13 cellular contexts compared by ENCODE assay signal in the genomic region with DNA sequence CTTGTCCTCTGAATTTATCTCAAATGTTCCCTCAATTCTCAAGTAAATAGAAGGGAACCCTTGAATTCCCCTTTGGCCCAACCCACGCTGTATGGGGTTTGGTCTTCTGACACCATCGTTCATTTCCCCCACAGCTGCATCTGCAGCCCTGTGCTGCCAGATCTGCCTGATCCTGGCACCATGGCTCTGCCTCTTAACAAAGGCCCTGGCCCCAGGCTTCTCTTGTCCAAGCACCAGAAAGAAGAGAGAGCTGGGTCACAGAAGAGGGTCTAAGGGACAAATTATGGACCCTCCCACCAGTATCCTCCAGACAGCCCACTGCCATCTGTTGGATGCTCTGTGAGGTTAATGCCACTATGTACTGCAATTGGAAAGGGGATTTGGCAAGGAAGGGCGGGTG. TPM values are rescaled to one million over a fixed set of nuclear protein-coding genes. Genes with fewer than 3 reads are reported as not detected.
DNase-seq lines count a peak whose midpoint lies in the region; ATAC-seq, FAIRE-seq and TF ChIP-seq lines count a peak whose summit lies in the region.
"Had no signal": no experiment of that assay in that cellular context is flagged by ENCODE, and none has a peak within 500 bp of the region (broad histone marks: within the 10 kb centered on the region; RNA-seq: fewer than 3 reads in every experiment).

No MANE protein-coding gene starts in this region.

- peaks cover 27 to 42% (median 39%) of the 10 kb centered on the region in 11 experiments; a peak in 21 of 22 replicates for H3K36me3 ChIP-seq in BLaER1 treated with 17β-estradiol and CSF1 and Interleukin-3, amounts not matched to agents 10 nM and 100 nM
- H3K36me3 ChIP-seq in fibroblast of lung (ENCODE audit: control insufficient read depth, insufficient read depth, low read length) (peaks cover 37% of the 10 kb centered on the region), osteoblast (ENCODE audit: insufficient read depth, low read length) (peaks cover 44% of the 10 kb centered on the region)

- H3K79me2 ChIP-seq in fibroblast of lung (ENCODE audit: control insufficient read depth, insufficient read depth, low read length) = peaks cover 51% of the 10 kb centered on the region
- H3K79me2 ChIP-seq in osteoblast (ENCODE audit: insufficient read depth, low read length) = peaks cover 58% of the 10 kb centered on the region

- H3K4me3 ChIP-seq in BLaER1 treated with 17β-estradiol and CSF1 and Interleukin-3, amounts not matched to agents 10 nM and 100 nM = peak overlapping the region in 8 of 10 experiments; percentile 69 to 79 (median 74); a peak in 16 of 20 replicates
- H3K4me3 ChIP-seq in fibroblast of lung (replicated peaks in 1 of 4; ENCODE audit: control extremely low read depth in 1 of 4, insufficient read depth in 1 of 4, low read depth in 3 of 4, low read length in 4 of 4) (peak overlapping the region; percentile 93 to 99 (median 94)), osteoblast (ENCODE audit: insufficient read depth, low read length) (peak overlapping the region; percentile 98)

- no peaks in the 10 kb centered on the region for H3K27me3 ChIP-seq in BLaER1 treated with 17β-estradiol and CSF1 and Interleukin-3, amounts not matched to agents 10 nM and 100 nM
- H3K27me3 ChIP-seq in fibroblast of lung (ENCODE audit: control insufficient read depth, insufficient read depth, low read length) = no peaks in the 10 kb centered on the region
- H3K27me3 ChIP-seq in osteoblast (ENCODE audit: insufficient read depth, low read length) = no peaks in the 10 kb centered on the region

- no peak overlapping the region for H2AFZ ChIP-seq in fibroblast of lung (ENCODE audit: low read length)
- H2AFZ ChIP-seq in osteoblast (ENCODE audit: low read length) = no peak overlapping the region

- H3K4me2 ChIP-seq in BLaER1 treated with 17β-estradiol and CSF1 and Interleukin-3, amounts not matched to agents 10 nM and 100 nM = peak overlapping the region; percentile 87 to 100 (median 98)
- H3K4me2 ChIP-seq in fibroblast of lung (ENCODE audit: extremely low read depth, insufficient read depth, low read length) (peak overlapping the region; percentile 92), osteoblast (ENCODE audit: insufficient read depth, low read length) (peak overlapping the region; percentile 97)

- TF ChIP-seq POLR2A in H54 (IDR thresholded peaks at IDR 0.05; ENCODE audit: low read depth, low read length) = no peak

- FAIRE-seq in H54 (lab: Jason Lieb, UNC) = no peak
- FAIRE-seq: HTR-8/SVneo had no signal

- peak overlapping the region in 9 of 11 experiments; percentile 50 to 96 (median 84); a peak in 17 of 22 replicates for H3K27ac ChIP-seq in BLaER1 treated with 17β-estradiol and CSF1 and Interleukin-3, amounts not matched to agents 10 nM and 100 nM
- no peak overlapping the region for H3K27ac ChIP-seq in fibroblast of lung (ENCODE audit: insufficient read depth, low read length)
- H3K27ac ChIP-seq in osteoblast (ENCODE audit: low read depth, low read length) = no peak overlapping the region

- H3K9ac ChIP-seq in BLaER1 treated with 17β-estradiol and CSF1 and Interleukin-3, amounts not matched to agents 10 nM and 100 nM = peak overlapping the region in 9 of 11 experiments; percentile 67 to 91 (median 80); a peak in 16 of 22 replicates
- no peak overlapping the region for H3K9ac ChIP-seq in fibroblast of lung (ENCODE audit: insufficient read depth, low read length)

- peak; percentile 49 for DNase-seq in NAMALWA (ENCODE audit: low spot score)
- DNase-seq in fibroblast of lung (ENCODE audit: low read depth in 2 of 2) = no peak
- peak; percentile 32 for DNase-seq in osteoblast (ENCODE audit: insufficient read length, low spot score, missing footprints)
- DNase-seq in sciatic nerve (ENCODE audit: low spot score) = no peak
- no peak for DNase-seq in H54 (ENCODE audit: insufficient read length, low spot score)
- no peak for DNase-seq in A172 (ENCODE audit: low spot score)
- no peak for DNase-seq in DMS53 (lab: John Stamatoyannopoulos, UW)
- DNase-seq: activated CD4-positive, CD25-positive, alpha-beta regulatory T cell treated with anti-CD3 and anti-CD28 coated beads, Interleukin-2, amount 50 U/mL, for 72 hours; activated effector memory CD4-positive, alpha-beta T cell treated with Interleukin-2 at 50 U/mL for 16 hours; heart left ventricle; stimulated activated naive CD4-positive, alpha-beta T cell had no signal

- TF ChIP-seq CTCF in fibroblast of lung (conservative IDR thresholded peaks at IDR 0.05 in 1 of 2, IDR thresholded peaks at IDR 0.05 in 1 of 2; ENCODE audit: low read depth in 1 of 2, low read length in 2 of 2) (no peak), osteoblast (IDR thresholded peaks at IDR 0.05; ENCODE audit: extremely low read depth, low read depth, low read length) (no peak)

- peaks cover 62 to 83% (median 78%) of the 10 kb centered on the region in 10 experiments for H3K4me1 ChIP-seq in BLaER1 treated with 17β-estradiol and CSF1 and Interleukin-3, amounts not matched to agents 10 nM and 100 nM
- H3K4me1 ChIP-seq in fibroblast of lung (ENCODE audit: control insufficient read depth, extremely low read depth, insufficient read depth, low read length) = peaks cover 18% of the 10 kb centered on the region
- peaks cover 32% of the 10 kb centered on the region for H3K4me1 ChIP-seq in osteoblast (ENCODE audit: insufficient read depth, low read length)

- peaks cover 0 to 42% (median 0%) of the 10 kb centered on the region in 11 experiments; a peak in 4 of 22 replicates for H4K20me1 ChIP-seq in BLaER1 treated with 17β-estradiol and CSF1 and Interleukin-3, amounts not matched to agents 10 nM and 100 nM
- H4K20me1 ChIP-seq in fibroblast of lung (ENCODE audit: control insufficient read depth, extremely low read depth, insufficient read depth, low read length) = no peaks in the 10 kb centered on the region
- peaks cover 58% of the 10 kb centered on the region for H4K20me1 ChIP-seq in osteoblast (ENCODE audit: insufficient read depth, low read length)

- no peak for ATAC-seq in sciatic nerve

- H3K9me3 ChIP-seq in BLaER1 treated with 17β-estradiol and CSF1 and Interleukin-3, amounts not matched to agents 10 nM and 100 nM (replicated peaks in 1 of 11) = peaks cover 0 to 32% (median 19%) of the 10 kb centered on the region in 11 experiments; a peak in 10 of 22 replicates
- H3K9me3 ChIP-seq in fibroblast of lung (ENCODE audit: control insufficient read depth, insufficient read depth, low read depth, low read length) = no peaks in the 10 kb centered on the region
- no peaks in the 10 kb centered on the region for H3K9me3 ChIP-seq in osteoblast (ENCODE audit: low read depth, low read length)
- H3K9me3 ChIP-seq: heart left ventricle had no signal

- intact Hi-C loops in sciatic nerve (cut with DNase I) = no loop called here

RNA-seq across cellular contexts. Expression of a gene that starts 1.8 kb away (rescaled TPM):
- total RNA-seq in fibroblast of lung (70.4 and 201 TPM in 2 replicates), osteoblast (117 and 121 TPM in 2 replicates), sciatic nerve (32.4 TPM)
- 51.2 and 66.1 TPM in 2 replicates for polyA plus RNA-seq in fibroblast of lung
- 97.9 and 99.1 TPM in 2 replicates for polyA plus RNA-seq in fibroblast of lung (2012)
- polyA minus RNA-seq in fibroblast of lung (ENCODE audit: low replicate concordance) = 385 and 456 TPM in 2 replicates
- total RNA-seq in A172 (2014; rRNA removed; shearing (Covaris generic)) = 45.0 and 53.1 TPM in 2 replicates

RNA-seq across cellular contexts. Expression of a gene that starts 26.3 kb away (rescaled TPM):
- total RNA-seq in fibroblast of lung = 79.9 and 132 TPM in 2 replicates
- 38.8 and 39.8 TPM in 2 replicates for polyA plus RNA-seq in fibroblast of lung
- 26.1 and 26.6 TPM in 2 replicates for polyA plus RNA-seq in fibroblast of lung (2012)
- polyA minus RNA-seq in fibroblast of lung (ENCODE audit: low replicate concordance) = 52.3 and 109 TPM in 2 replicates
- 81.6 and 88.7 TPM in 2 replicates for total RNA-seq in osteoblast
- total RNA-seq in sciatic nerve = 60.6 TPM
- total RNA-seq in A172 (2014; rRNA removed; shearing (Covaris generic)) = 42.3 and 43.7 TPM in 2 replicates

Comparison
In these comparisons a context has a peak if more than half of its experiments do, and no peak if none do; other contexts are left out.
1. H3K27ac ChIP-seq: peak in BLaER1 treated with 17β-estradiol and CSF1 and Interleukin-3, amounts not matched to agents 10 nM and 100 nM (9 of 11); none in fibroblast of lung (single experiment) and osteoblast (single experiment).
2. DNase-seq: peak in NAMALWA (single experiment) and osteoblast (single experiment); none in fibroblast of lung (0 of 2), sciatic nerve (single experiment), H54 (single experiment), A172 (single experiment) and DMS53 (single experiment).
3. Peak in every context shown above with its lines, with median percentiles within 50 percentile points of each other: H3K4me2 ChIP-seq and H3K4me3 ChIP-seq.